ENCODE assay signal across 19 cellular contexts in genomic region chr10:13792011-13792410, GRCh38.
DNase-seq lines count a peak whose midpoint lies in the region; ATAC-seq and TF ChIP-seq lines count a peak whose summit lies in the region.
"Had no signal": no experiment of that assay in that cellular context is flagged by ENCODE, and none has a peak within 500 bp of the region (broad histone marks: within the 10 kb centered on the region; RNA-seq: fewer than 3 reads in every experiment).

No MANE protein-coding gene starts in this region.

- H3K9me2 ChIP-seq in SK-N-SH: no peaks in the 10 kb centered on the region

- no peak overlapping the region for H3K4me2 ChIP-seq in SK-N-SH

- peak; percentile 71 for DNase-seq in SK-N-SH
- peak; percentile 87 for DNase-seq in cerebellum (ENCODE audit: low spot score)
- peak; percentile 78 for DNase-seq in left lobe of liver (ENCODE audit: low spot score)
- peak; percentile 34 to 38 for DNase-seq in upper lobe of left lung
- DNase-seq in NCI-H2171 (lab: John Stamatoyannopoulos, UW): no peak
- DNase-seq in stimulated activated naive CD4-positive, alpha-beta T cell treated with Interleukin-2 at 50 U/mL for 16 hours (lab: John Stamatoyannopoulos, UW): no peak
- DNase-seq: activated CD4-positive, alpha-beta T cell treated with anti-CD3 and anti-CD28 coated beads, Interleukin-2, amount 10 ng/mL, durations not matched to agents 7 days and 5 days; activated naive CD4-positive, alpha-beta T cell; mesendoderm; NCI-H226; retina; stimulated activated naive B cell treated with anti-CD40 and anti-IgM and Interleukin-4, amounts not matched to agents 10 μg/mL and 1 μg/mL and 100 μg/mL, for 72 hours; T-cell; upper lobe of right lung had no signal

- H4K20me1 ChIP-seq in SK-N-SH (ENCODE audit: insufficient read depth): no peaks in the 10 kb centered on the region

- no peak overlapping the region for H3K9ac ChIP-seq in SK-N-SH

- CTCF ChIA-PET in SK-N-SH (lab: Yijun Ruan, JAX): interaction anchor here (0.6 to 6.2 kb wide), 3 partner anchors 10 to 300 kb away, joined by 3 to 66 read pairs (median 3); no protein-coding TSS in a partner anchor

- peaks cover 21% of the 10 kb centered on the region for H3F3A ChIP-seq in SK-N-SH (replicated peaks; ENCODE audit: insufficient read depth)

- H3K27ac ChIP-seq in SK-N-SH (ENCODE audit: low read depth in 2 of 2, low read length in 1 of 2) (peak overlapping the region in 1 of 2 experiments; percentile 91; a peak in 2 of 4 replicates), upper lobe of left lung (no peak overlapping the region)
- H3K27ac ChIP-seq: C4-2B, RWPE1, upper lobe of right lung had no signal

- no peaks in the 10 kb centered on the region for H3K27me3 ChIP-seq in SK-N-SH (ENCODE audit: insufficient read depth)
- H3K27me3 ChIP-seq in upper lobe of left lung: no peaks in the 10 kb centered on the region
- H3K27me3 ChIP-seq: upper lobe of right lung had no signal

- no peak for TF ChIP-seq POLR2A in upper lobe of left lung (IDR thresholded peaks at IDR 0.05)

- ATAC-seq in SK-N-SH treated with all-trans-retinoic acid at 6 μM for 48 hours (no peak), left lobe of liver (peak; percentile 69), upper lobe of left lung (ENCODE audit: low FRiP score in 2 of 2) (no peak), GM18909 (IDR thresholded peaks at IDR 0.05; ENCODE audit: poor library complexity, unreplicated experiment) (no peak)
- ATAC-seq: stimulated activated naive B cell treated with anti-CD40 and anti-IgM and Interleukin-4, amounts not matched to agents 10 μg/mL and 1 μg/mL and 100 μg/mL, for 72 hours; T-cell; upper lobe of right lung had no signal

- TF ChIP-seq EP300 in SK-N-SH (IDR thresholded peaks at IDR 0.05; ENCODE audit: borderline replicate concordance in 1 of 2, low read depth in 1 of 2, low read length in 1 of 2): peak in 1 of 2 experiments; percentile 34; a peak in 2 of 4 replicates
- no peak for TF ChIP-seq EP300 in upper lobe of left lung (IDR thresholded peaks at IDR 0.05)

- no peak; the same call in 1 of the 2 replicates for TF ChIP-seq RAD21 in SK-N-SH (IDR thresholded peaks at IDR 0.05; ENCODE audit: low read length)

- no peak for TF ChIP-seq CTCF in SK-N-SH (IDR thresholded peaks at IDR 0.05)
- no peak for TF ChIP-seq CTCF in upper lobe of left lung (IDR thresholded peaks at IDR 0.05)

- H3K79me2 ChIP-seq in SK-N-SH (ENCODE audit: insufficient read depth): peaks cover 15% of the 10 kb centered on the region; the same call in 1 of the 2 replicates

- no peak overlapping the region for H2AFZ ChIP-seq in SK-N-SH (ENCODE audit: low read depth)

- H3K9me3 ChIP-seq in SK-N-SH: no peaks in the 10 kb centered on the region
- H3K9me3 ChIP-seq in upper lobe of left lung: no peaks in the 10 kb centered on the region
- H3K9me3 ChIP-seq: HAP-1, upper lobe of right lung had no signal

- 80% methylated on average over 4 of the region's 5 CpGs for WGBS in SK-N-SH (ENCODE audit: low lambda C conversion rate)
- WGBS in upper lobe of left lung, 2 donors: 79% methylated on average over 5 of the region's 5 CpGs; no CpG with 5 or more reads in 1 of the 2 donors

- H3K4me3 ChIP-seq in SK-N-SH (ENCODE audit: low read depth in 2 of 2, low read length in 1 of 2): no peak overlapping the region
- no peak overlapping the region for H3K4me3 ChIP-seq in upper lobe of left lung
- H3K4me3 ChIP-seq: HAP-1, upper lobe of right lung had no signal

- POLR2A ChIA-PET in SK-N-SH (lab: Yijun Ruan, JAX): no interaction called here

- peaks cover 31 to 35% of the 10 kb centered on the region in 2 experiments for H3K36me3 ChIP-seq in SK-N-SH (replicated peaks in 1 of 2; ENCODE audit: control insufficient read depth in 1 of 2, insufficient read depth in 2 of 2, low read length in 1 of 2)
- H3K36me3 ChIP-seq in upper lobe of left lung: no peaks in the 10 kb centered on the region
- H3K36me3 ChIP-seq: HAP-1, upper lobe of right lung had no signal

- H3K4me1 ChIP-seq in SK-N-SH (ENCODE audit: control insufficient read depth in 1 of 2, insufficient read depth in 2 of 2, low read depth in 1 of 2, low read length in 1 of 2) (peaks cover 29 to 42% of the 10 kb centered on the region in 2 experiments), upper lobe of left lung (peaks cover 31 to 47% (median 34%) of the 10 kb centered on the region in 4 donors)
- H3K4me1 ChIP-seq: HAP-1 had no signal

TF ChIP-seq in SK-N-SH, 30 proteins besides CTCF, POLR2A, EP300 and RAD21:
- peak; percentile 59 for TF ChIP-seq MXI1 (IDR thresholded peaks at IDR 0.05; ENCODE audit: low read depth, low read length)
- TF ChIP-seq NFIC (IDR thresholded peaks at IDR 0.05; ENCODE audit: borderline replicate concordance): peak; percentile 35; the same call in 1 of the 2 replicates
- no peak for TF ChIP-seq ELF1 (IDR thresholded peaks at IDR 0.05)

TF ChIP-seq in SK-N-SH treated with all-trans-retinoic acid at 6 μM for 48 hours, 23 proteins besides CTCF, POLR2A, EP300 and RAD21:
- TF ChIP-seq ZC3H10 (CRISPR knock-in tag; IDR thresholded peaks at IDR 0.05): no peak
- TF ChIP-seq ISL1 (CRISPR knock-in tag; IDR thresholded peaks at IDR 0.05): no peak

Comparison
In these comparisons a context has a peak if more than half of its experiments do, and no peak if none do; other contexts are left out.
1. DNase-seq: peak in SK-N-SH (single experiment), cerebellum (single experiment), left lobe of liver (single experiment) and upper lobe of left lung (2 of 2); none in NCI-H2171 (single experiment) and stimulated activated naive CD4-positive, alpha-beta T cell treated with Interleukin-2 at 50 U/mL for 16 hours (single experiment).